19 cellular contexts compared by ENCODE assay signal in the genomic region with DNA sequence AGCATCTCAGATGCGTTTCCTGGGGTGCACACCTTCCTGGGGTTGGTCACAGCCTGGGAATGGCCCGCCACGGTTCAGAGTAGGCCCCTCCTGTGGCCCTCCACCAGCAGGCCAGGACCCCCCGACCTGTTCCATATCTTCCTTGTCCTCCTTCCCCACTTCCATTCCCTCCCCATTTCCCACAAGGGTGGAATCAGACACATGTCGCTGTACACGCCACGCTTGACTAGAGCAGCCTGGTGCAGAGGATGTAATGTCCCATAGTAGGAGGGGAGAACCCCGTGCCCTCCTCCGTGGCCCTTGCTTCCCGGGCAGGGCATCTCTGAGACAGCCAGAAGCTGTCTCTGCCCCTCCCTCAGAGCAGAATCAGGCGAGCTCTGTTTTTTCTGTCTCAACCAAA. TPM values are rescaled to one million over a fixed set of nuclear protein-coding genes. Genes with fewer than 3 reads are reported as not detected.
DNase-seq lines count a peak whose midpoint lies in the region; ATAC-seq and TF ChIP-seq lines count a peak whose summit lies in the region.
"Had no signal": no experiment of that assay in that cellular context is flagged by ENCODE, and none has a peak within 500 bp of the region (broad histone marks: within the 10 kb centered on the region; RNA-seq: fewer than 3 reads in every experiment).

No MANE protein-coding gene starts in this region.

- TF ChIP-seq CTCF in neural progenitor cell (IDR thresholded peaks at IDR 0.05) (no peak), lower lobe of right lung (IDR thresholded peaks at IDR 0.05) (no peak)

- peaks cover 5% of the 10 kb centered on the region for H3K4me1 Mint-ChIP-seq in neural progenitor cell
- H3K4me1 Mint-ChIP-seq in natural killer cell treated with Interleukin-12 subunit alpha and Interleukin-12 subunit beta and Interleukin-15 and Interleukin-18, amount 100 ng/mL, for 72 hours (ENCODE audit: low read depth in 2 of 2): no peaks in the 10 kb centered on the region
- H3K4me1 Mint-ChIP-seq: CD4-positive, CD25-positive, alpha-beta regulatory T cell; IgD-negative memory B cell had no signal

- H3K27ac ChIP-seq in neural progenitor cell (no peak overlapping the region), lower lobe of right lung (no peak overlapping the region), substantia nigra (ENCODE audit: low read depth, low read length, poor library complexity, severe bottlenecking) (no peak overlapping the region)
- H3K27ac ChIP-seq: HL-60 had no signal

- H3K9me3 ChIP-seq in neural progenitor cell (ENCODE audit: low read depth): no peaks in the 10 kb centered on the region
- no peaks in the 10 kb centered on the region for H3K9me3 ChIP-seq in lower lobe of right lung
- H3K9me3 ChIP-seq: Caco-2 had no signal

- DNase-seq in NCI-H1105 (lab: John Stamatoyannopoulos, UW) (peak; percentile 59), NCI-H1105 treated with DMSO at 0.1 percent for 48 hours (lab: John Stamatoyannopoulos, UW) (no peak), COLO668 (lab: John Stamatoyannopoulos, UW; ENCODE audit: unreplicated experiment) (peak; percentile 35), SK-N-DZ (ENCODE audit: low spot score) (peak; percentile 31), neural progenitor cell (ENCODE audit: low spot score) (no peak), lower lobe of right lung (no peak), substantia nigra (lab: John Stamatoyannopoulos, UW) (no peak)
- DNase-seq in natural killer cell treated with Interleukin-12 subunit alpha and Interleukin-12 subunit beta and Interleukin-15 and Interleukin-18, amount 100 ng/mL, for 72 hours (ENCODE audit: low spot score): no peak
- DNase-seq: Caco-2; CD4-positive, CD25-positive, alpha-beta regulatory T cell; H9; Karpas-422; NCI-H1048 had no signal

- H3K4me3 ChIP-seq in neural progenitor cell: no peak overlapping the region
- no peak overlapping the region for H3K4me3 ChIP-seq in lower lobe of right lung

- no peaks in the 10 kb centered on the region for H3K36me3 Mint-ChIP-seq in neural progenitor cell
- no peaks in the 10 kb centered on the region for H3K36me3 Mint-ChIP-seq in natural killer cell treated with Interleukin-12 subunit alpha and Interleukin-12 subunit beta and Interleukin-15 and Interleukin-18, amount 100 ng/mL, for 72 hours
- H3K36me3 Mint-ChIP-seq: CD4-positive, CD25-positive, alpha-beta regulatory T cell; IgD-negative memory B cell had no signal

- intact Hi-C loops in lower lobe of right lung (cut with DNase I): no loop called here

- no peaks in the 10 kb centered on the region for H3K9me3 Mint-ChIP-seq in neural progenitor cell
- no peaks in the 10 kb centered on the region for H3K9me3 Mint-ChIP-seq in natural killer cell treated with Interleukin-12 subunit alpha and Interleukin-12 subunit beta and Interleukin-15 and Interleukin-18, amount 100 ng/mL, for 72 hours
- H3K9me3 Mint-ChIP-seq: H9, IgD-negative memory B cell had no signal

- peaks cover 8% of the 10 kb centered on the region for H3K27me3 Mint-ChIP-seq in neural progenitor cell (ENCODE audit: insufficient read depth, low read depth)
- H3K27me3 Mint-ChIP-seq in natural killer cell treated with Interleukin-12 subunit alpha and Interleukin-12 subunit beta and Interleukin-15 and Interleukin-18, amount 100 ng/mL, for 72 hours: no peaks in the 10 kb centered on the region
- H3K27me3 Mint-ChIP-seq: CD4-positive, CD25-positive, alpha-beta regulatory T cell had no signal

- H3K27ac Mint-ChIP-seq in neural progenitor cell: no peak overlapping the region
- H3K27ac Mint-ChIP-seq in natural killer cell treated with Interleukin-12 subunit alpha and Interleukin-12 subunit beta and Interleukin-15 and Interleukin-18, amount 100 ng/mL, for 72 hours: no peak overlapping the region
- H3K27ac Mint-ChIP-seq: CD4-positive, CD25-positive, alpha-beta regulatory T cell; H9; IgD-negative memory B cell had no signal

- H3K27me3 ChIP-seq in neural progenitor cell (no peaks in the 10 kb centered on the region), lower lobe of right lung (ENCODE audit: low read depth) (peaks cover 18% of the 10 kb centered on the region)
- H3K27me3 ChIP-seq: BE2C had no signal

- H4K20me1 ChIP-seq in neural progenitor cell (ENCODE audit: low read depth): peaks cover 17% of the 10 kb centered on the region

- no peaks in the 10 kb centered on the region for H3K79me2 ChIP-seq in neural progenitor cell (ENCODE audit: low read depth)

- no peak for ATAC-seq in natural killer cell treated with Interleukin-12 subunit alpha and Interleukin-12 subunit beta and Interleukin-15 and Interleukin-18, amount 100 ng/mL, for 72 hours
- no peak for ATAC-seq in lower lobe of right lung

- H2AFZ ChIP-seq in neural progenitor cell (replicated peaks): no peak overlapping the region

- no peak overlapping the region for H3K9ac ChIP-seq in neural progenitor cell

- peaks cover 47% of the 10 kb centered on the region for H3K4me1 ChIP-seq in neural progenitor cell
- no peaks in the 10 kb centered on the region for H3K4me1 ChIP-seq in lower lobe of right lung
- H3K4me1 ChIP-seq: Caco-2 had no signal

- H3K4me2 ChIP-seq in neural progenitor cell: peak overlapping the region; percentile 22

- no peak overlapping the region for H3K4me3 Mint-ChIP-seq in neural progenitor cell
- H3K4me3 Mint-ChIP-seq in natural killer cell treated with Interleukin-12 subunit alpha and Interleukin-12 subunit beta and Interleukin-15 and Interleukin-18, amount 100 ng/mL, for 72 hours: no peak overlapping the region
- H3K4me3 Mint-ChIP-seq: CD4-positive, CD25-positive, alpha-beta regulatory T cell; H9; IgD-negative memory B cell had no signal

- H3F3A ChIP-seq in neural progenitor cell (ENCODE audit: low read depth): peaks cover 22% of the 10 kb centered on the region

- H3K36me3 ChIP-seq in neural progenitor cell (no peaks in the 10 kb centered on the region), lower lobe of right lung (no peaks in the 10 kb centered on the region)
- H3K36me3 ChIP-seq: BE2C had no signal

RNA-seq across cellular contexts. Expression of a gene that starts 36.3 kb away (rescaled TPM):
- polyA plus RNA-seq in SK-N-DZ (2014; cell fraction: cytosol; rRNA removed): not detected in 2 replicates
- not detected in 2 replicates for polyA plus RNA-seq in SK-N-DZ (2014; cell fraction: nucleus; rRNA removed)
- total RNA-seq in neural progenitor cell (ENCODE audit: low replicate concordance): not detected in 2 replicates
- total RNA-seq in natural killer cell treated with Interleukin-12 subunit alpha and Interleukin-12 subunit beta and Interleukin-15 and Interleukin-18, amount 100 ng/mL, for 72 hours: not detected
- not detected for total RNA-seq in lower lobe of right lung
- total RNA-seq: Caco-2; CD4-positive, CD25-positive, alpha-beta regulatory T cell; H9; HT1080; MCF 10A; OCI-LY7 had no signal
- polyA plus RNA-seq: CD4-positive, CD25-positive, alpha-beta regulatory T cell; IgD-negative memory B cell had no signal

Comparison
In these comparisons a context has a peak if more than half of its experiments do, and no peak if none do; other contexts are left out.
1. DNase-seq: peak in NCI-H1105 (single experiment), COLO668 (single experiment) and SK-N-DZ (single experiment); none in NCI-H1105 treated with DMSO at 0.1 percent for 48 hours (single experiment), neural progenitor cell (single experiment), natural killer cell treated with Interleukin-12 subunit alpha and Interleukin-12 subunit beta and Interleukin-15 and Interleukin-18, amount 100 ng/mL, for 72 hours (single experiment), lower lobe of right lung (single experiment) and substantia nigra (0 of 49).